ENCODE assay signal across 34 cellular contexts in the genomic region with DNA sequence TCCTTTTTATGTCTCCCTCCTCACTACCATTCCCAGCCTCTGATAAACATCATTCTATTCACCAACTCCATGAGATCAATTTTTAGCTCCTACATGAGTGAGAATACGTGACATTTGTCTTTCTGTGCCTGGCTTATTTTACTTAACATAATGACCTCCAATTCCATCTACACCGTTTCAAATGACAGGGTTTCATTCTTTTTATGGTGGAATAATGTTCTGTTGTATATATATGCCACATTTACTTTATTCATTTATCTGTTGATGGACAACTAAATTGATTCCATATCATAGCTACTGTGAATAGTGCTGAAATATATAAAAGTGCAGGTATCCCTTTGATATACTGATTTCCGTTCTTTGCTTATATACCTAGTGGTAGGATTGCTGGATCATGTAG.
"Had no signal": no experiment of that assay in that cellular context is flagged by ENCODE, and none has a peak within 500 bp of the region (broad histone marks: within the 10 kb centered on the region; RNA-seq: fewer than 3 reads in every experiment).

No MANE protein-coding gene starts in this region.

- H3K4me2 ChIP-seq: KMS-11 had no signal

- H3K9me3 ChIP-seq: MG63 had no signal

- H3K27ac ChIP-seq: KMS-11 had no signal

- H3K9ac ChIP-seq: KMS-11 had no signal

- H3K4me3 ChIP-seq: MG63 had no signal

- DNase-seq: Karpas-422, Kasumi-1, MG63, MM.1S, MV-4-11, NCI-H1048, NCI-H1092, NCI-H1092 treated with DMSO at 0.1 percent for 48 hours, NCI-H1105, NCI-H1105 treated with DMSO at 0.1 percent for 48 hours, NCI-H1417, NCI-H1417 treated with DMSO at 0.1 percent for 48 hours, NCI-H1436, NCI-H146, NCI-H1694, NCI-H1694 treated with DMSO at 0.1 percent for 48 hours, NCI-H187, NCI-H187 treated with DMSO at 0.1 percent for 48 hours, NCI-H1930, NCI-H2029, NCI-H2029 treated with DMSO at 0.1 percent for 48 hours, NCI-H2081, NCI-H2081 treated with DMSO at 0.1 percent for 48 hours, NCI-H2107, NCI-H2171, NCI-H2171 treated with DMSO at 0.1 percent for 48 hours, NCI-H2227 treated with DMSO at 0.1 percent for 48 hours, NCI-H226, NCI-H345, NCI-H446, NCI-H446 treated with DMSO at 0.1 percent for 48 hours, NCI-H510A, NCI-H510A treated with DMSO at 0.1 percent for 48 hours had no signal

- H3K27me3 ChIP-seq: MG63 had no signal

- H3K36me3 ChIP-seq: MG63 had no signal
